In the genomic region with DNA sequence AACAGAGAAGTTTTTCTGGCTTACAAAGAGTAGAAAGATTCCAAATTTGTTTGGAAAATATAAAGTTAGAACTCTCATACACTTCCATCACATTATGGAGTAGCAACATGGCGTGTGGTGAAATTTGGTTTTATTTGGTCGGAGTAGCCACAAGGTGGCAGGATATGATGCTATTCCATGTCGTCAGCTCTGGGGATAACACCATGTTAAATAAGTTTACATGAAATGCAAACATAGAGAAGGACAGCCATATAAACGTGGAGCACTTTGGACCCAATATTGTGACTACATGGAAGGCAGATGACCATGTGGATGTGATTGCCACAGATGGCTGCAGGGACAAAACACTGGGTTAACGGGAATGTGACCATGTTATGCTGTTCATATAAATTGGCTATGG, we compare ENCODE assay signal across 16 cellular contexts. TPM values are rescaled to one million over a fixed set of nuclear protein-coding genes. Genes with fewer than 3 reads are reported as not detected.
DNase-seq lines count a peak whose midpoint lies in the region; ATAC-seq, FAIRE-seq and TF ChIP-seq lines count a peak whose summit lies in the region.
"Had no signal": no experiment of that assay in that cellular context is flagged by ENCODE, and none has a peak within 500 bp of the region (broad histone marks: within the 10 kb centered on the region; RNA-seq: fewer than 3 reads in every experiment).

No MANE protein-coding gene starts in this region.

- no peak for TF ChIP-seq EP300 in SK-N-SH (IDR thresholded peaks at IDR 0.05; ENCODE audit: borderline replicate concordance in 1 of 2, low read depth in 1 of 2, low read length in 1 of 2)

- no peaks in the 10 kb centered on the region for H3F3A ChIP-seq in SK-N-SH (replicated peaks; ENCODE audit: insufficient read depth)

- peaks cover 4% of the 10 kb centered on the region for H3K27me3 Mint-ChIP-seq in WTC11 (ENCODE audit: low read depth)
- no peaks in the 10 kb centered on the region for H3K27me3 Mint-ChIP-seq in type B pancreatic cell
- H3K27me3 Mint-ChIP-seq: naive B cell had no signal

- WGBS in SK-N-SH (ENCODE audit: low lambda C conversion rate) = under 1% methylated on average over 5 of the region's 5 CpGs

- H3K9ac ChIP-seq in SK-N-SH = no peak overlapping the region

- H3K4me3 ChIP-seq in SK-N-SH (ENCODE audit: low read depth in 2 of 2, low read length in 1 of 2) (peak overlapping the region in 1 of 2 experiments; percentile 11; a peak in 1 of 4 replicates), NB4 (ENCODE audit: low read depth, low read length) (no peak overlapping the region)
- H3K4me3 ChIP-seq: SJSA1 had no signal

- no peaks in the 10 kb centered on the region for H3K36me3 ChIP-seq in SK-N-SH (replicated peaks in 1 of 2; ENCODE audit: control insufficient read depth in 1 of 2, insufficient read depth in 2 of 2, low read length in 1 of 2)
- H3K36me3 ChIP-seq: SJSA1 had no signal

- H3K4me2 ChIP-seq in SK-N-SH = no peak overlapping the region

- H3K27me3 ChIP-seq in SK-N-SH (ENCODE audit: insufficient read depth) = no peaks in the 10 kb centered on the region
- H3K27me3 ChIP-seq: SJSA1 had no signal

- no peaks in the 10 kb centered on the region for H3K79me2 ChIP-seq in SK-N-SH (ENCODE audit: insufficient read depth)

- CTCF ChIA-PET in SK-N-SH (lab: Yijun Ruan, JAX) = interaction anchor here (0.6 kb wide), 1 partner anchor 739 kb away, joined by 3 read pairs; no protein-coding TSS in a partner anchor
- CTCF ChIA-PET in WTC11 (lab: Charles Lee) = interaction anchor here (1.0 kb wide), 1 partner anchor 261 kb away, joined by 4 read pairs; no protein-coding TSS in a partner anchor

- ATAC-seq in SK-N-SH treated with all-trans-retinoic acid at 6 μM for 48 hours (no peak), WTC11 (peak; percentile 60)
- ATAC-seq: activated naive CD4-positive, alpha-beta T cell treated with anti-CD3 and anti-CD28 coated beads, Interleukin-2, amount 50 U/mL, for 72 hours had no signal

- FAIRE-seq in urothelium cell line (lab: Jason Lieb, UNC) = no peak

- no peak overlapping the region for H2AFZ ChIP-seq in SK-N-SH (ENCODE audit: low read depth)

- POLR2A ChIA-PET in SK-N-SH (lab: Yijun Ruan, JAX) (no interaction called here), WTC11 (lab: Charles Lee) (no interaction called here)

- H3K27ac Mint-ChIP-seq in WTC11 (no peak overlapping the region), type B pancreatic cell (no peak overlapping the region)
- H3K27ac Mint-ChIP-seq: activated naive CD4-positive, alpha-beta T cell treated with anti-CD3 and anti-CD28 coated beads, Interleukin-2, amount 50 U/mL, for 72 hours; naive B cell had no signal

- no peaks in the 10 kb centered on the region for H3K4me1 ChIP-seq in SK-N-SH (ENCODE audit: control insufficient read depth in 1 of 2, insufficient read depth in 2 of 2, low read depth in 1 of 2, low read length in 1 of 2)
- H3K4me1 ChIP-seq: SJSA1 had no signal

- no peaks in the 10 kb centered on the region for H3K36me3 Mint-ChIP-seq in WTC11
- no peaks in the 10 kb centered on the region for H3K36me3 Mint-ChIP-seq in type B pancreatic cell
- H3K36me3 Mint-ChIP-seq: activated naive CD4-positive, alpha-beta T cell treated with anti-CD3 and anti-CD28 coated beads, Interleukin-2, amount 50 U/mL, for 72 hours; naive B cell had no signal

- H3K4me3 Mint-ChIP-seq in WTC11 (no peak overlapping the region), type B pancreatic cell (no peak overlapping the region)
- H3K4me3 Mint-ChIP-seq: naive B cell had no signal

- H3K9me2 ChIP-seq in SK-N-SH = no peaks in the 10 kb centered on the region

- no peak for TF ChIP-seq POLR2A in NB4 (IDR thresholded peaks at IDR 0.05; ENCODE audit: extremely low read depth, insufficient read length)

- H3K4me1 Mint-ChIP-seq in WTC11 (0 out of 2 replicates have a peak, but pooled peaks cover 2% of the 10 kb centered on the region), type B pancreatic cell (ENCODE audit: unreplicated experiment) (no peaks in the 10 kb centered on the region)
- H3K4me1 Mint-ChIP-seq: naive B cell had no signal

- peak; percentile 2 for DNase-seq in SK-N-SH
- DNase-seq in NB4 (ENCODE audit: low read depth) = peak; percentile 28
- DNase-seq in WTC11 (ENCODE audit: low spot score) = peak; percentile 16
- DNase-seq in type B pancreatic cell (ENCODE audit: extremely low spot score, unreplicated experiment) = no peak
- DNase-seq in urothelium cell line (ENCODE audit: low spot score) = no peak
- DNase-seq in activated effector memory CD4-positive, alpha-beta T cell treated with Interleukin-2 at 50 U/mL for 16 hours = no peak
- DNase-seq in NCI-H1092 (lab: John Stamatoyannopoulos, UW) = no peak
- DNase-seq: activated CD4-positive, CD25-positive, alpha-beta regulatory T cell; caudate nucleus; MV-4-11; naive B cell; NCI-H446 treated with DMSO at 0.1 percent for 48 hours had no signal

- peak; percentile 26; the same call in 1 of the 2 replicates for TF ChIP-seq RAD21 in SK-N-SH (IDR thresholded peaks at IDR 0.05; ENCODE audit: low read length)

- peaks cover 12% of the 10 kb centered on the region for H3K9me3 Mint-ChIP-seq in WTC11
- no peaks in the 10 kb centered on the region for H3K9me3 Mint-ChIP-seq in type B pancreatic cell

- H3K27ac ChIP-seq in SK-N-SH (ENCODE audit: low read depth in 2 of 2, low read length in 1 of 2) = no peak overlapping the region
- H3K27ac ChIP-seq: SJSA1 had no signal

- no peaks in the 10 kb centered on the region for H4K20me1 ChIP-seq in SK-N-SH (ENCODE audit: insufficient read depth)

- TF ChIP-seq CTCF in SK-N-SH (IDR thresholded peaks at IDR 0.05) (peak; percentile 38), NB4 (IDR thresholded peaks at IDR 0.05; ENCODE audit: low read depth, low read length) (no peak), WTC11 (IDR thresholded peaks at IDR 0.05) (no peak), type B pancreatic cell (conservative IDR thresholded peaks at IDR 0.05) (peak; percentile 49)

- no peaks in the 10 kb centered on the region for H3K9me3 ChIP-seq in SK-N-SH
- H3K9me3 ChIP-seq: SJSA1 had no signal

TF ChIP-seq in SK-N-SH, 30 proteins besides CTCF, POLR2A, EP300 and RAD21:
- TF ChIP-seq RXRA (IDR thresholded peaks at IDR 0.05; ENCODE audit: borderline replicate concordance, low read depth) (no peak), FOXJ3 (CRISPR knock-in tag; IDR thresholded peaks at IDR 0.05) (no peak), SIN3A (IDR thresholded peaks at IDR 0.05; ENCODE audit: borderline replicate concordance, low read depth, low read length) (no peak)
TF ChIP-seq in SK-N-SH: peak in this region for 0.

TF ChIP-seq in SK-N-SH treated with all-trans-retinoic acid at 6 μM for 48 hours, 23 proteins besides CTCF, POLR2A, EP300 and RAD21:
- TF ChIP-seq GLIS3 (CRISPR knock-in tag; IDR thresholded peaks at IDR 0.05) (no peak), ZC3H10 (CRISPR knock-in tag; IDR thresholded peaks at IDR 0.05) (no peak), BACH2 (CRISPR knock-in tag; IDR thresholded peaks at IDR 0.05; ENCODE audit: borderline replicate concordance) (no peak)
- TF ChIP-seq, protein P1, sequence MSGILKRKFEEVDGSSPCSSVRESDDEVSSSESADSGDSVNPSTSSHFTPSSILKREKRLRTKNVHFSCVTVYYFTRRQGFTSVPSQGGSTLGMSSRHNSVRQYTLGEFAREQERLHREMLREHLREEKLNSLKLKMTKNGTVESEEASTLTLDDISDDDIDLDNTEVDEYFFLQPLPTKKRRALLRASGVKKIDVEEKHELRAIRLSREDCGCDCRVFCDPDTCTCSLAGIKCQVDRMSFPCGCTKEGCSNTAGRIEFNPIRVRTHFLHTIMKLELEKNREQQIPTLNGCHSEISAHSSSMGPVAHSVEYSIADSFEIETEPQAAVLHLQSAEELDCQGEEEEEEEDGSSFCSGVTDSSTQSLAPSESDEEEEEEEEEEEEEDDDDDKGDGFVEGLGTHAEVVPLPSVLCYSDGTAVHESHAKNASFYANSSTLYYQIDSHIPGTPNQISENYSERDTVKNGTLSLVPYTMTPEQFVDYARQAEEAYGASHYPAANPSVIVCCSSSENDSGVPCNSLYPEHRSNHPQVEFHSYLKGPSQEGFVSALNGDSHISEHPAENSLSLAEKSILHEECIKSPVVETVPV (CRISPR knock-in tag; IDR thresholded peaks at IDR 0.05) = no peak
TF ChIP-seq in SK-N-SH treated with all-trans-retinoic acid at 6 μM for 48 hours: peak in this region for 0.

TF ChIP-seq in WTC11, 78 proteins besides CTCF, POLR2A, EP300 and RAD21 (continues in another document):
- TF ChIP-seq, protein P2, sequence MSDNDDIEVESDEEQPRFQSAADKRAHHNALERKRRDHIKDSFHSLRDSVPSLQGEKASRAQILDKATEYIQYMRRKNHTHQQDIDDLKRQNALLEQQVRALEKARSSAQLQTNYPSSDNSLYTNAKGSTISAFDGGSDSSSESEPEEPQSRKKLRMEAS (CRISPR knock-in tag; IDR thresholded peaks at IDR 0.05) = no peak
- TF ChIP-seq NR2C2 (CRISPR knock-in tag; IDR thresholded peaks at IDR 0.05) = no peak
- TF ChIP-seq, protein P3, sequence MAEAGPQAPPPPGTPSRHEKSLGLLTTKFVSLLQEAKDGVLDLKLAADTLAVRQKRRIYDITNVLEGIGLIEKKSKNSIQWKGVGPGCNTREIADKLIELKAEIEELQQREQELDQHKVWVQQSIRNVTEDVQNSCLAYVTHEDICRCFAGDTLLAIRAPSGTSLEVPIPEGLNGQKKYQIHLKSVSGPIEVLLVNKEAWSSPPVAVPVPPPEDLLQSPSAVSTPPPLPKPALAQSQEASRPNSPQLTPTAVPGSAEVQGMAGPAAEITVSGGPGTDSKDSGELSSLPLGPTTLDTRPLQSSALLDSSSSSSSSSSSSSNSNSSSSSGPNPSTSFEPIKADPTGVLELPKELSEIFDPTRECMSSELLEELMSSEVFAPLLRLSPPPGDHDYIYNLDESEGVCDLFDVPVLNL (CRISPR knock-in tag; IDR thresholded peaks at IDR 0.05; ENCODE audit: borderline replicate concordance, low read depth) = no peak
- TF ChIP-seq GABPB1 (CRISPR knock-in tag; IDR thresholded peaks at IDR 0.05) = no peak

RNA-seq across cellular contexts. Expression of a gene that starts 21.1 kb away (rescaled TPM):
- polyA plus RNA-seq in SK-N-SH (2012; rRNA removed) = not detected in 2 replicates
- polyA plus RNA-seq in SK-N-SH (2012; cell fraction: cytosol; rRNA removed) = not detected in 2 replicates
- polyA plus RNA-seq in SK-N-SH (2012; cell fraction: nucleus; rRNA removed) = 0.10 TPM in 1 of 2 replicates, not detected in the other
- total RNA-seq in WTC11 (2021) (not detected in 3 replicates), type B pancreatic cell (ENCODE audit: low replicate concordance) (not detected in 2 replicates)
- total RNA-seq: activated naive CD4-positive, alpha-beta T cell treated with anti-CD3 and anti-CD28 coated beads, Interleukin-2, amount 50 U/mL, for 72 hours; SJSA1 had no signal
- polyA plus RNA-seq: thymus had no signal

RNA-seq across cellular contexts. Expression of a gene that starts 30.8 kb away (rescaled TPM):
- not detected in 2 replicates for polyA plus RNA-seq in SK-N-SH (2012; rRNA removed)
- not detected in 2 replicates for polyA plus RNA-seq in SK-N-SH (2012; cell fraction: cytosol; rRNA removed)
- polyA plus RNA-seq in SK-N-SH (2012; cell fraction: nucleus; rRNA removed) = not detected in 2 replicates
- not detected in 3 replicates for total RNA-seq in WTC11 (2021)
- total RNA-seq in type B pancreatic cell (ENCODE audit: low replicate concordance) = not detected in 2 replicates
- total RNA-seq: activated naive CD4-positive, alpha-beta T cell treated with anti-CD3 and anti-CD28 coated beads, Interleukin-2, amount 50 U/mL, for 72 hours; SJSA1 had no signal
- polyA plus RNA-seq: thymus had no signal

RNA-seq across cellular contexts. Expression of a gene that starts 48.8 kb away (rescaled TPM):
- polyA plus RNA-seq in SK-N-SH (2012; rRNA removed) = not detected in 2 replicates
- polyA plus RNA-seq in SK-N-SH (2012; cell fraction: cytosol; rRNA removed) = not detected in 2 replicates
- not detected in 2 replicates for polyA plus RNA-seq in SK-N-SH (2012; cell fraction: nucleus; rRNA removed)
- not detected in 3 replicates for total RNA-seq in WTC11 (2021)
- total RNA-seq in type B pancreatic cell (ENCODE audit: low replicate concordance) = not detected in 2 replicates
- total RNA-seq: activated naive CD4-positive, alpha-beta T cell treated with anti-CD3 and anti-CD28 coated beads, Interleukin-2, amount 50 U/mL, for 72 hours; SJSA1 had no signal
- polyA plus RNA-seq: thymus had no signal

RNA-seq across cellular contexts. Expression of a gene that starts 55.6 kb away (rescaled TPM):
- polyA plus RNA-seq in SK-N-SH (2012; rRNA removed) = not detected in 2 replicates
- polyA plus RNA-seq in SK-N-SH (2012; cell fraction: cytosol; rRNA removed) = not detected in 2 replicates
- not detected in 2 replicates for polyA plus RNA-seq in SK-N-SH (2012; cell fraction: nucleus; rRNA removed)
- total RNA-seq in WTC11 (2021) (not detected in 3 replicates), type B pancreatic cell (ENCODE audit: low replicate concordance) (not detected in 2 replicates)
- total RNA-seq: activated naive CD4-positive, alpha-beta T cell treated with anti-CD3 and anti-CD28 coated beads, Interleukin-2, amount 50 U/mL, for 72 hours; SJSA1 had no signal
- polyA plus RNA-seq: thymus had no signal

Comparison
In these comparisons a context has a peak if more than half of its experiments do, and no peak if none do; other contexts are left out.
1. DNase-seq: peak in SK-N-SH (single experiment), NB4 (single experiment) and WTC11 (single experiment); none in type B pancreatic cell (single experiment), urothelium cell line (single experiment), activated effector memory CD4-positive, alpha-beta T cell treated with Interleukin-2 at 50 U/mL for 16 hours (single experiment) and NCI-H1092 (single experiment).
2. CTCF ChIP-seq: peak in SK-N-SH (single experiment) and type B pancreatic cell (single experiment); none in NB4 (single experiment) and WTC11 (single experiment).